8 cellular contexts compared by ENCODE assay signal in genomic region chr6:149648148-149649145, GRCh38. TPM values are rescaled to one million over a fixed set of nuclear protein-coding genes. Genes with fewer than 3 reads are reported as not detected.
DNase-seq lines count a peak whose midpoint lies in the region; ATAC-seq, FAIRE-seq and TF ChIP-seq lines count a peak whose summit lies in the region.

Gene KATNA1 (minus strand): TSS chr6:149648714. CDS start chr6:149638547, 10,167 bp downstream.

- H3K4me2 ChIP-seq in trophoblast cell (ENCODE audit: low read length), result peak within 1 kb of the TSS; percentile 70

- peaks cover 15% of the 10 kb centered on the region for H3K4me1 ChIP-seq in adipocyte (ENCODE audit: control insufficient read depth, insufficient read depth, low read length)
- no peaks in the 10 kb centered on the region for H3K4me1 ChIP-seq in trophoblast cell (ENCODE audit: control insufficient read depth in 1 of 2, insufficient read depth in 2 of 2, low read length in 2 of 2)
- H3K4me1 ChIP-seq in tibial nerve, result peaks cover 0 to 27% (median 11%) of the 10 kb centered on the region in 4 donors

- peak in 1 of 2 donors; percentile 86 for TF ChIP-seq EP300 in tibial nerve (IDR thresholded peaks at IDR 0.05)

- H4K8ac ChIP-seq in trophoblast cell (ENCODE audit: low read depth, low read length), result peak within 1 kb of the TSS; percentile 84

- peak in 1 of 5 experiments; percentile 22 for TF ChIP-seq CTCF in tibial nerve (IDR thresholded peaks at IDR 0.05)

- no peaks in the 10 kb centered on the region for H3K27me3 ChIP-seq in adipocyte (replicated peaks; ENCODE audit: control insufficient read depth, insufficient read depth, low read length)
- H3K27me3 ChIP-seq in trophoblast cell (ENCODE audit: insufficient read depth, low read length), result no peaks in the 10 kb centered on the region
- H3K27me3 ChIP-seq in tibial nerve, result no peaks in the 10 kb centered on the region

- peak; percentile 93 for ATAC-seq in HG02798 (IDR thresholded peaks at IDR 0.05; ENCODE audit: poor library complexity, unreplicated experiment)

- peak within 1 kb of the TSS; percentile 23 for H2BK12ac ChIP-seq in trophoblast cell (ENCODE audit: low read length)

- no CpG with 5 or more reads among the region's 69 CpGs for WGBS in trophoblast cell (ENCODE audit: extremely low coverage, insufficient coverage, insufficient read length)
- 1% methylated on average over 39 to 53 of the region's 69 CpGs for WGBS in tibial nerve, 2 donors

- peak; percentile 92 for DNase-seq in GM12892 (ENCODE audit: insufficient read length)
- peak; percentile 71 for DNase-seq in NCI-H1417 treated with DMSO at 0.1 percent for 48 hours (lab: John Stamatoyannopoulos, UW)
- DNase-seq in T follicular helper cell (ENCODE audit: low read depth), result peak; percentile 72
- peak; percentile 91 for DNase-seq in adipocyte (ENCODE audit: low read depth)
- peak; percentile 93 for DNase-seq in cardiac septum (ENCODE audit: low spot score)
- peak; percentile 88 to 93 for DNase-seq in trophoblast cell
- DNase-seq in tibial nerve (ENCODE audit: low spot score in 2 of 2), result peak; percentile 46 to 52

- intact Hi-C loops in cardiac septum (cut with DNase I), result loop anchor here (2.0 kb wide), 1 partner anchor 82 kb away; the partner anchor contains the start of gene GINM1

- H3K79me2 ChIP-seq in trophoblast cell (ENCODE audit: control insufficient read depth, insufficient read depth, low read length, poor library complexity), result peaks cover 5% of the 10 kb centered on the region

- H3K9ac ChIP-seq in adipocyte (ENCODE audit: low read length), result peak within 1 kb of the TSS; percentile 92
- peak within 1 kb of the TSS; percentile 36 for H3K9ac ChIP-seq in trophoblast cell (ENCODE audit: low read length)

- H3K79me1 ChIP-seq in trophoblast cell (ENCODE audit: low read length), result peaks cover 5% of the 10 kb centered on the region

- H3K23ac ChIP-seq in trophoblast cell (ENCODE audit: low read length), result no peak within 1 kb of the TSS

- peak within 1 kb of the TSS; percentile 33 for H3K18ac ChIP-seq in trophoblast cell (ENCODE audit: low read length)

- peak within 1 kb of the TSS; percentile 97 for H2AFZ ChIP-seq in trophoblast cell (ENCODE audit: insufficient read depth, low read length, poor library complexity)

- no peak within 1 kb of the TSS for H2AK5ac ChIP-seq in trophoblast cell (ENCODE audit: low read length)

- peak within 1 kb of the TSS; percentile 76 for H3K14ac ChIP-seq in trophoblast cell (ENCODE audit: low read length)

- TF ChIP-seq POLR2A in GM12892 (IDR thresholded peaks at IDR 0.05; ENCODE audit: low read depth, low read length), result peak; percentile 95
- peak; percentile 20 to 61 for TF ChIP-seq POLR2A in tibial nerve (IDR thresholded peaks at IDR 0.05)

- peak within 1 kb of the TSS; percentile 64 for H2BK5ac ChIP-seq in trophoblast cell (ENCODE audit: low read depth, low read length, poor library complexity)

- H4K91ac ChIP-seq in trophoblast cell (ENCODE audit: low read depth, low read length), result peak within 1 kb of the TSS; percentile 66

- peak; percentile 98 for FAIRE-seq in GM12892 (lab: Jason Lieb, UNC)

- peak within 1 kb of the TSS; percentile 41 for H2BK120ac ChIP-seq in trophoblast cell (ENCODE audit: insufficient read depth, low read length, poor library complexity)

- H3K36me3 ChIP-seq in adipocyte (ENCODE audit: control insufficient read depth, insufficient read depth, low read length, severe bottlenecking), result no peaks in the 10 kb centered on the region
- no peaks in the 10 kb centered on the region for H3K36me3 ChIP-seq in trophoblast cell (ENCODE audit: control insufficient read depth in 1 of 2, insufficient read depth in 2 of 2, low read length in 2 of 2)
- no peaks in the 10 kb centered on the region for H3K36me3 ChIP-seq in tibial nerve

- H4K12ac ChIP-seq in trophoblast cell (ENCODE audit: low read depth, low read length), result peak within 1 kb of the TSS; percentile 73

- H3K4ac ChIP-seq in trophoblast cell (ENCODE audit: low read depth, low read length), result peak within 1 kb of the TSS; percentile 20

- H3K9me3 ChIP-seq in adipocyte (ENCODE audit: control insufficient read depth, low read length), result no peaks in the 10 kb centered on the region
- no peaks in the 10 kb centered on the region for H3K9me3 ChIP-seq in trophoblast cell (ENCODE audit: insufficient read depth, low read depth, low read length)
- no peaks in the 10 kb centered on the region for H3K9me3 ChIP-seq in tibial nerve

- peak within 1 kb of the TSS; percentile 98 for H3K4me3 ChIP-seq in adipocyte (ENCODE audit: low read length)
- peak within 1 kb of the TSS; percentile 75 for H3K4me3 ChIP-seq in trophoblast cell (ENCODE audit: low read depth, low read length)
- peak within 1 kb of the TSS; percentile 63 to 96 (median 76) for H3K4me3 ChIP-seq in tibial nerve

- H3K27ac ChIP-seq in trophoblast cell (ENCODE audit: low read depth, low read length) (peak within 1 kb of the TSS; percentile 71), tibial nerve (peak within 1 kb of the TSS; percentile 55 to 91 (median 82))

RNA-seq across cellular contexts. Expression of gene KATNA1, which starts in this region (rescaled TPM):
- 18.9 TPM for polyA plus RNA-seq in GM12892 (2012; ENCODE audit: missing spikeins)
- 13.1 TPM for total RNA-seq in cardiac septum
- 14.8 and 15.5 TPM in 2 replicates for polyA plus RNA-seq in trophoblast cell (2013)
- total RNA-seq in tibial nerve, result 10 to 100 TPM; 13.5 to 22.5 (median 17.5) TPM

Comparison
In these comparisons a context has a peak if more than half of its experiments do, and no peak if none do; other contexts are left out.
1. Peak in every context shown above with its lines: DNase-seq, ATAC-seq, H3K4me3 ChIP-seq and H3K27ac ChIP-seq.